In genomic region chr21:43782741-43783700, GRCh38 we compare ENCODE assay signal across 1 cellular context.
TF ChIP-seq lines count a peak whose summit lies in the region.

No MANE protein-coding gene starts in this region.

TF ChIP-seq in HepG2, 621 proteins besides CTCF, POLR2A, EP300 and RAD21 (continued from another document and continues in another):
- TF ChIP-seq ZBTB34 (CRISPR knock-in tag; IDR thresholded peaks at IDR 0.05) (peak; percentile 89), SP140L (CRISPR knock-in tag; IDR thresholded peaks at IDR 0.05; ENCODE audit: borderline replicate concordance) (0 out of 2 replicates have a peak, but pooled peaks have one; percentile 65), ZNF350 (CRISPR knock-in tag; IDR thresholded peaks at IDR 0.05; ENCODE audit: borderline replicate concordance, low read depth) (peak; percentile 63; the same call in 1 of the 2 replicates), PAF1 (CRISPR knock-in tag; IDR thresholded peaks at IDR 0.05) (no peak), TEF (CRISPR knock-in tag; IDR thresholded peaks at IDR 0.05) (no peak), ZNF335 (CRISPR knock-in tag; IDR thresholded peaks at IDR 0.05) (peak; percentile 39; the same call in 1 of the 2 replicates), ZNF766 (CRISPR knock-in tag; IDR thresholded peaks at IDR 0.05; ENCODE audit: borderline replicate concordance) (no peak), ZNF609 (CRISPR knock-in tag; IDR thresholded peaks at IDR 0.05; ENCODE audit: borderline replicate concordance) (peak; percentile 78; the same call in 1 of the 2 replicates), ZNF770 (CRISPR knock-in tag; IDR thresholded peaks at IDR 0.05) (peak; percentile 43; the same call in 1 of the 2 replicates), ZC3H4 (CRISPR knock-in tag; IDR thresholded peaks at IDR 0.05; ENCODE audit: borderline replicate concordance) (no peak), BRCA1 (CRISPR knock-in tag; IDR thresholded peaks at IDR 0.05) (no peak), CBFB (CRISPR knock-in tag; IDR thresholded peaks at IDR 0.05) (peak; percentile 48; the same call in 1 of the 2 replicates), ZNF138 (CRISPR knock-in tag; IDR thresholded peaks at IDR 0.05; ENCODE audit: low read depth) (no peak), MATR3 (CRISPR knock-in tag; IDR thresholded peaks at IDR 0.05) (no peak), ZNF572 (CRISPR knock-in tag; IDR thresholded peaks at IDR 0.05) (no peak; the same call in 1 of the 2 replicates), IRX3 (CRISPR knock-in tag; IDR thresholded peaks at IDR 0.05; ENCODE audit: borderline replicate concordance, low read depth) (no peak), JUNB (CRISPR knock-in tag; IDR thresholded peaks at IDR 0.05; ENCODE audit: borderline replicate concordance) (no peak), BRF2 (CRISPR knock-in tag; IDR thresholded peaks at IDR 0.05) (peak; percentile 83; the same call in 1 of the 2 replicates), WIZ (CRISPR knock-in tag; IDR thresholded peaks at IDR 0.05) (no peak; the same call in 1 of the 2 replicates), ZNF501 (CRISPR knock-in tag; IDR thresholded peaks at IDR 0.05) (peak; percentile 92), MAF1 (CRISPR knock-in tag; IDR thresholded peaks at IDR 0.05; ENCODE audit: borderline replicate concordance) (no peak), SSRP1 (CRISPR knock-in tag; IDR thresholded peaks at IDR 0.05) (peak; percentile 85; the same call in 1 of the 2 replicates), TBX2 (CRISPR knock-in tag; IDR thresholded peaks at IDR 0.05; ENCODE audit: borderline replicate concordance) (peak; percentile 91; the same call in 1 of the 2 replicates), FOXA1 (IDR thresholded peaks at IDR 0.05) (no peak), FOXA1 (CRISPR knock-in tag; IDR thresholded peaks at IDR 0.05) (peak; percentile 71), LRRFIP1 (CRISPR knock-in tag; conservative IDR thresholded peaks at IDR 0.05) (no peak), SIN3B (IDR thresholded peaks at IDR 0.05; ENCODE audit: low read length) (no peak), YEATS4 (CRISPR knock-in tag; IDR thresholded peaks at IDR 0.05; ENCODE audit: borderline replicate concordance) (peak; percentile 63; the same call in 1 of the 2 replicates), ZNF775 (CRISPR knock-in tag; IDR thresholded peaks at IDR 0.05; ENCODE audit: borderline replicate concordance) (no peak), GLMP (CRISPR knock-in tag; IDR thresholded peaks at IDR 0.05; ENCODE audit: borderline replicate concordance) (no peak), ZNF776 (CRISPR knock-in tag; IDR thresholded peaks at IDR 0.05) (peak; percentile 38; the same call in 1 of the 2 replicates), ZNF205 (CRISPR knock-in tag; IDR thresholded peaks at IDR 0.05) (peak; percentile 81; the same call in 1 of the 2 replicates), NFIC (IDR thresholded peaks at IDR 0.05; ENCODE audit: low read length) (no peak; the same call in 1 of the 2 replicates), ZNF652 (CRISPR knock-in tag; IDR thresholded peaks at IDR 0.05; ENCODE audit: borderline replicate concordance, low read depth) (peak; percentile 58; the same call in 1 of the 2 replicates), CCDC6 (CRISPR knock-in tag; IDR thresholded peaks at IDR 0.05) (peak; percentile 62; the same call in 1 of the 2 replicates), HNF4G (IDR thresholded peaks at IDR 0.05; ENCODE audit: borderline replicate concordance, low read depth, low read length) (no peak), HNF4G (CRISPR knock-in tag; IDR thresholded peaks at IDR 0.05; ENCODE audit: borderline replicate concordance, low read depth) (no peak; the same call in 1 of the 2 replicates)
- TF ChIP-seq, protein P1, sequence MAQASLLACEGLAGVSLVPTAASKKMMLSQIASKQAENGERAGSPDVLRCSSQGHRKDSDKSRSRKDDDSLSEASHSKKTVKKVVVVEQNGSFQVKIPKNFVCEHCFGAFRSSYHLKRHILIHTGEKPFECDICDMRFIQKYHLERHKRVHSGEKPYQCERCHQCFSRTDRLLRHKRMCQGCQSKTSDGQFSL (CRISPR knock-in tag; IDR thresholded peaks at IDR 0.05), result no peak
- TF ChIP-seq, protein P2, sequence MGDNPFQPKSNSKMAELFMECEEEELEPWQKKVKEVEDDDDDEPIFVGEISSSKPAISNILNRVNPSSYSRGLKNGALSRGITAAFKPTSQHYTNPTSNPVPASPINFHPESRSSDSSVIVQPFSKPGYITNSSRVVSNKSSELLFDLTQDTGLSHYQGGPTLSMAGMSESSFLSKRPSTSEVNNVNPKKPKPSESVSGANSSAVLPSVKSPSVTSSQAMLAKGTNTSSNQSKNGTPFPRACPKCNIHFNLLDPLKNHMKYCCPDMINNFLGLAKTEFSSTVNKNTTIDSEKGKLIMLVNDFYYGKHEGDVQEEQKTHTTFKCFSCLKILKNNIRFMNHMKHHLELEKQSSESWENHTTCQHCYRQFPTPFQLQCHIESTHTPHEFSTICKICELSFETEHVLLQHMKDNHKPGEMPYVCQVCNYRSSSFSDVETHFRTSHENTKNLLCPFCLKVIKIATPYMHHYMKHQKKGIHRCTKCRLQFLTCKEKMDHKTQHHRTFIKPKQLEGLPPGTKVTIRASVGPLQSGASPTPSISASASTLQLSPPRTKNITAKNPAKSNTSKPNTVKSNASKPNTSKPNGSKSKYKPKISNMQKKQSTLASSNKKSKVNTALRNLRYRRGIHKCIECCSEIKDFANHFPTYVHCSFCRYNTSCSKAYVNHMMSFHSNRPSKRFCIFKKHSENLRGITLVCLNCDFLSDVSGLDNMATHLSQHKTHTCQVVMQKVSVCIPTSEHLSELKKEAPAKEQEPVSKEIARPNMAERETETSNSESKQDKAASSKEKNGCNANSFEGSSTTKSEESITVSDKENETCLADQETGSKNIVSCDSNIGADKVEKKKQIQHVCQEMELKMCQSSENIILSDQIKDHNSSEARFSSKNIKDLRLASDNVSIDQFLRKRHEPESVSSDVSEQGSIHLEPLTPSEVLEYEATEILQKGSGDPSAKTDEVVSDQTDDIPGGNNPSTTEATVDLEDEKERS (CRISPR knock-in tag; IDR thresholded peaks at IDR 0.05), result peak; percentile 96
